In the genomic region with DNA sequence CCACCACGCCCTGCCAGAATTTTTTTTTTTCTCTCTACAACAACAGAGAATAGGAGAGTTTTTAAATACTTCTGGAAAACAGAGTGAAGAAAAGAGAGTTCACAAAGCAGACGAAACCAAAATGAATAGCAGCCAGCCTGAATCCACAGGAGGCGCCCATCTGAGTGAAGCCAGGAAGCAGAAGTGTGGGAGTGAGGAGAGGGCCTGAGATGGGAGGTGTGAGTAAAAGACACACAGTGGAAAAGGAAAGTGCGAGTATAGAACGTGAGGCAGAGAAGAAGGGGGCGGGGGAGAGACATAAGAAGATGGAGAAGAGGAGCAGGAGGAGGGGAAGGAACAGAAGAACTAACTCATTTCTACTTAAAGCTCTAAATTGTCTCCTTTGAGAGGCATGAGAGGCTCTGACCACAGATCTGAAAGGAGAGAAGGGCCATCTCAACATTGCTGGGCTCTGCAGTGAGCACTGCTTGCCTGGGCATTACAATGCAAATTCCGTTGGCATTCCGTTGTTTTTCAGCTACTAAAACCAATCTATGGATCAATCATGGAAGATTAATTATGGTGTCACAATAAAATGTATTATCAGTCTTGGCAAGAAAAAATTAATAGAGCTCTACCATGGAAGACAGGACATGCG, we compare ENCODE assay signal across 24 cellular contexts.
A peak's percentile ranks its signal among the peaks of the same experiment; 100 is the strongest.
DNase-seq lines count a peak whose midpoint lies in the region; ATAC-seq and TF ChIP-seq lines count a peak whose summit lies in the region.
"Had no signal": no experiment of that assay in that cellular context is flagged by ENCODE, and none has a peak within 500 bp of the region (broad histone marks: within the 10 kb centered on the region; RNA-seq: fewer than 3 reads in every experiment).

No MANE protein-coding gene starts in this region.

- intact Hi-C loops in activated CD4-positive, alpha-beta T cell treated with anti-CD3 and anti-CD28 coated beads for 36 hours (cut with DNase I, micrococcal nuclease), result no loop called here
- intact Hi-C loops in upper lobe of right lung (cut with DNase I), result no loop called here
- intact Hi-C loops in uterus (cut with DNase I; ENCODE audit: low total_unique reads), result no loop called here
- intact Hi-C loops in thyroid gland (cut with DNase I), result no loop called here

- POLR2A ChIA-PET in activated CD4-positive, alpha-beta T cell treated with anti-CD3 and anti-CD28 coated beads for 36 hours (lab: Charles Lee), result no interaction called here

- no peaks in the 10 kb centered on the region for H3K27me3 ChIP-seq in HUES64 (ENCODE audit: insufficient read depth, low read length)
- no peaks in the 10 kb centered on the region for H3K27me3 ChIP-seq in upper lobe of right lung
- H3K27me3 ChIP-seq in uterus, result no peaks in the 10 kb centered on the region
- H3K27me3 ChIP-seq in thyroid gland, result no peaks in the 10 kb centered on the region

- WGBS in HUES64, result 49% methylated on average over 7 of the region's 9 CpGs
- 75 to 86% methylated on average over 9 of the region's 9 CpGs for WGBS in thyroid gland, 2 donors

- H3K36me3 ChIP-seq in HUES64 (ENCODE audit: insufficient read depth, low read length) (no peaks in the 10 kb centered on the region), upper lobe of right lung (no peaks in the 10 kb centered on the region), uterus (no peaks in the 10 kb centered on the region), thyroid gland (no peaks in the 10 kb centered on the region)
- H3K36me3 ChIP-seq: esophagus squamous epithelium, lower lobe of right lung had no signal

- DNase-seq in activated CD4-positive, alpha-beta T cell treated with anti-CD3 and anti-CD28 coated beads for 36 hours, result peak; percentile 20
- no peak for DNase-seq in activated CD4-positive, alpha-beta T cell treated with anti-CD3 and anti-CD28 coated beads, Interleukin-2, amount 50 U/mL, for 1 hour
- DNase-seq in astrocyte of the spinal cord (ENCODE audit: low read depth, low spot score) (peak; percentile 5), left kidney (ENCODE audit: low read depth, low spot score) (peak; percentile 53), upper lobe of right lung (no peak), uterus (no peak), thyroid gland (no peak)
- DNase-seq: 8988T; CD8-positive, alpha-beta T cell; effector memory CD8-positive, alpha-beta T cell; esophagus squamous epithelium; GDM1; GM23248; lower lobe of right lung; NCI-H1048; NCI-H187; NCI-H69; psoas muscle; stimulated activated CD8-positive, alpha-beta memory T cell treated with anti-CD3 and anti-CD28 coated beads, Interleukin-4, amount 100 ng/mL, for 48 hours had no signal

- H3K4me3 Mint-ChIP-seq in activated CD4-positive, alpha-beta T cell treated with anti-CD3 and anti-CD28 coated beads for 36 hours, result no peak overlapping the region
- H3K4me3 Mint-ChIP-seq: CD8-positive, alpha-beta T cell; effector memory CD8-positive, alpha-beta T cell; type B pancreatic cell had no signal

- H3K27ac ChIP-seq in HUES64 (ENCODE audit: low read depth, low read length) (0 out of 2 replicates have a peak overlapping the region, but pooled peaks have one; percentile 38), upper lobe of right lung (no peak overlapping the region), uterus (no peak overlapping the region), thyroid gland (no peak overlapping the region)
- H3K27ac ChIP-seq: coronary artery, esophagus squamous epithelium, GM23248, KMS-11, lower lobe of right lung, psoas muscle, RWPE1 had no signal

- peaks cover 2% of the 10 kb centered on the region for H3K27me3 Mint-ChIP-seq in activated CD4-positive, alpha-beta T cell treated with anti-CD3 and anti-CD28 coated beads for 36 hours

- H3K9me3 ChIP-seq in HUES64 (ENCODE audit: insufficient read depth, low read depth, low read length) (no peaks in the 10 kb centered on the region), upper lobe of right lung (no peaks in the 10 kb centered on the region), uterus (no peaks in the 10 kb centered on the region), thyroid gland (no peaks in the 10 kb centered on the region)
- H3K9me3 ChIP-seq: esophagus squamous epithelium, lower lobe of right lung, psoas muscle had no signal

- CTCF ChIA-PET in activated CD4-positive, alpha-beta T cell treated with anti-CD3 and anti-CD28 coated beads for 36 hours (lab: Charles Lee), result interaction anchor here (0.6 kb wide), 1 partner anchor 480 kb away, joined by 3 read pairs; no protein-coding TSS in a partner anchor

- H3K4me3 ChIP-seq in HUES64 (ENCODE audit: low read length) (no peak overlapping the region), astrocyte of the spinal cord (ENCODE audit: low read depth, low read length) (no peak overlapping the region), upper lobe of right lung (no peak overlapping the region), uterus (no peak overlapping the region), thyroid gland (replicated peaks in 1 of 3) (no peak overlapping the region)
- H3K4me3 ChIP-seq: coronary artery, esophagus squamous epithelium, GM23248, lower lobe of right lung, psoas muscle had no signal

- peaks cover 8% of the 10 kb centered on the region for H3K4me1 Mint-ChIP-seq in activated CD4-positive, alpha-beta T cell treated with anti-CD3 and anti-CD28 coated beads for 36 hours

- H3K4me1 ChIP-seq in HUES64 (ENCODE audit: insufficient read depth, low read length) (peaks cover 37% of the 10 kb centered on the region), upper lobe of right lung (peaks cover 4% of the 10 kb centered on the region), uterus (no peaks in the 10 kb centered on the region), thyroid gland (peaks cover 24 to 31% of the 10 kb centered on the region in 2 donors)
- H3K4me1 ChIP-seq: psoas muscle had no signal

- H3K27ac Mint-ChIP-seq in activated CD4-positive, alpha-beta T cell treated with anti-CD3 and anti-CD28 coated beads for 36 hours, result no peak overlapping the region
- H3K27ac Mint-ChIP-seq: CD8-positive, alpha-beta T cell; effector memory CD8-positive, alpha-beta T cell; type B pancreatic cell had no signal

- TF ChIP-seq CTCF in astrocyte of the spinal cord (IDR thresholded peaks at IDR 0.05; ENCODE audit: low read depth, low read length), result no peak
- no peak for TF ChIP-seq CTCF in upper lobe of right lung (IDR thresholded peaks at IDR 0.05)
- no peak for TF ChIP-seq CTCF in uterus (IDR thresholded peaks at IDR 0.05)
- TF ChIP-seq CTCF in thyroid gland (IDR thresholded peaks at IDR 0.05), result no peak

- in situ Hi-C loops in astrocyte of the spinal cord (cut with HindIII; ENCODE audit: low sequenced_read_pairs), result no loop called here

- no peak for TF ChIP-seq POLR2A in uterus (IDR thresholded peaks at IDR 0.05)
- no peak for TF ChIP-seq POLR2A in thyroid gland (IDR thresholded peaks at IDR 0.05)

- H3K9me3 Mint-ChIP-seq in activated CD4-positive, alpha-beta T cell treated with anti-CD3 and anti-CD28 coated beads for 36 hours (ENCODE audit: low read depth), result no peaks in the 10 kb centered on the region
- H3K9me3 Mint-ChIP-seq: CD8-positive, alpha-beta T cell; effector memory CD8-positive, alpha-beta T cell; type B pancreatic cell had no signal

- H3K36me3 Mint-ChIP-seq in activated CD4-positive, alpha-beta T cell treated with anti-CD3 and anti-CD28 coated beads for 36 hours (ENCODE audit: low read depth), result no peaks in the 10 kb centered on the region
- H3K36me3 Mint-ChIP-seq: CD8-positive, alpha-beta T cell; type B pancreatic cell had no signal

- peak; percentile 66 for ATAC-seq in activated CD4-positive, alpha-beta T cell treated with anti-CD3 and anti-CD28 coated beads for 36 hours
- no peak for ATAC-seq in upper lobe of right lung
- ATAC-seq: CD8-positive, alpha-beta T cell; effector memory CD8-positive, alpha-beta T cell; lower lobe of right lung; psoas muscle had no signal

- no peak overlapping the region for H3K9ac ChIP-seq in HUES64 (ENCODE audit: low read depth, low read length)
- H3K9ac ChIP-seq: GM23248, KMS-11 had no signal

Comparison
In these comparisons a context has a peak if more than half of its experiments do, and no peak if none do; other contexts are left out.
1. DNase-seq: peak in activated CD4-positive, alpha-beta T cell treated with anti-CD3 and anti-CD28 coated beads for 36 hours (single experiment), astrocyte of the spinal cord (single experiment) and left kidney (single experiment); none in activated CD4-positive, alpha-beta T cell treated with anti-CD3 and anti-CD28 coated beads, Interleukin-2, amount 50 U/mL, for 1 hour (single experiment), upper lobe of right lung (single experiment), uterus (0 of 2) and thyroid gland (0 of 2).